Comparison of ENCODE assay signal across 21 cellular contexts in the genomic region with DNA sequence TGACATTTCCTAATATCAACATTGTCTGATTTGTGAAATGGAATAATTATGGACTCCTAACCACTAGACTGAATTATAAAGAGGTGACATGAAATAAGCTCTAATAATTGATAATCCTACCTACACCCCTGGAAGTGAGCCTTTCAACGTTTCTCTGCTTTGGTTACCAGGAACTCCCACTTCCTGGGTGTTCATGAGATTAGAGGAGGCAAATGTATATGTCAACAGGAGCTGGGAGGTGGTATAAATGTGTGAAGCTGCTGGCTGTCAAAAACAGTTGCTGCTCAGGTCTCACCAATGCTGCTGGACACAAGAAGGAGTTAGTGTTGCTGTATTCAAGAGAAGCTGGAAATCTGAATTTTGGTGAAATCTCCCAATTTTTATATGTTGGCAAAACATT.
"Had no signal": no experiment of that assay in that cellular context is flagged by ENCODE, and none has a peak within 500 bp of the region (broad histone marks: within the 10 kb centered on the region; RNA-seq: fewer than 3 reads in every experiment).

No MANE protein-coding gene starts in this region.

- H3K27me3 ChIP-seq: esophagus muscularis mucosa, neural progenitor cell, right atrium auricular region, tibial nerve, uterus had no signal

- H3K4me1 Mint-ChIP-seq: immature natural killer cell had no signal

- H3K4me3 ChIP-seq: esophagus muscularis mucosa, left ventricle myocardium inferior, neural progenitor cell, right atrium auricular region, tibial nerve, uterus had no signal

- H3K36me3 ChIP-seq: esophagus muscularis mucosa, left ventricle myocardium inferior, neural progenitor cell, right atrium auricular region, tibial nerve, uterus, WERI-Rb-1 had no signal

- DNase-seq: activated CD8-positive, alpha-beta memory T cell treated with anti-CD3 and anti-CD28 coated beads for 24 hours; activated naive CD4-positive, alpha-beta T cell; amniotic stem cell; effector CD4-positive, alpha-beta T cell; immature natural killer cell; kidney glomerular epithelial cell; left ventricle myocardium inferior; mammary epithelial cell; stimulated activated CD4-positive, alpha-beta T cell treated with anti-CD3 and anti-CD28 coated beads, Interleukin-12 subunit alpha, Interleukin-12 subunit beta, amount 100 ng/mL, for 4 hours; stimulated activated CD4-positive, alpha-beta T cell treated with anti-CD3 and anti-CD28 coated beads, Interleukin-1b, Interleukin-23, amount 100 ng/mL, for 48 hours; stimulated activated CD8-positive, alpha-beta memory T cell treated with anti-CD3 and anti-CD28 coated beads, Interleukin-4, amount 100 ng/mL, for 48 hours; stimulated activated naive CD4-positive, alpha-beta T cell treated with Interleukin-2 at 50 U/mL for 16 hours; substantia nigra; uterus; WERI-Rb-1 had no signal

- H3K4me1 ChIP-seq: esophagus muscularis mucosa, left ventricle myocardium inferior, right atrium auricular region, tibial nerve, uterus had no signal

- H3K27ac Mint-ChIP-seq: activated T-helper 1 cell treated with anti-CD3 and anti-CD28 coated beads, Interleukin-12 subunit alpha, Interleukin-12 subunit beta, Interleukin-2, Interleukin-4 antibody, amounts not matched to agents 30 ng/mL and 10 ng/mL and 1 ng/mL, durations not matched to agents 14 hours and 24 hours and 36 hours; immature natural killer cell; neural progenitor cell; progenitor cell of endocrine pancreas had no signal

- H3K36me3 Mint-ChIP-seq: immature natural killer cell, neural progenitor cell had no signal

- H3K4me3 Mint-ChIP-seq: activated T-helper 1 cell treated with anti-CD3 and anti-CD28 coated beads, Interleukin-12 subunit alpha, Interleukin-12 subunit beta, Interleukin-2, Interleukin-4 antibody, amounts not matched to agents 30 ng/mL and 10 ng/mL and 1 ng/mL, durations not matched to agents 14 hours and 24 hours and 36 hours; immature natural killer cell; neural progenitor cell had no signal

- H3K9me3 ChIP-seq: esophagus muscularis mucosa, right atrium auricular region, uterus had no signal

- H3K9me3 Mint-ChIP-seq: neural progenitor cell had no signal

- H3K27me3 Mint-ChIP-seq: progenitor cell of endocrine pancreas had no signal

- H3K27ac ChIP-seq: esophagus muscularis mucosa, left ventricle myocardium inferior, neural progenitor cell, right atrium auricular region, tibial nerve, uterus, WERI-Rb-1 had no signal
